Comparison of ENCODE assay signal across 33 cellular contexts in genomic region chr4:171715973-171716372, GRCh38.
"Had no signal": no experiment of that assay in that cellular context is flagged by ENCODE, and none has a peak within 500 bp of the region (broad histone marks: within the 10 kb centered on the region; RNA-seq: fewer than 3 reads in every experiment).

No MANE protein-coding gene starts in this region.

- FAIRE-seq: astrocyte, colon, endometrium, endothelial cell of umbilical vein, frontal cortex had no signal

- DNase-seq: activated B cell treated with CpG ODN at 0.5 μM for 24 hours; activated CD4-positive, alpha-beta T cell treated with anti-CD3 and anti-CD28 coated beads for 48 hours; activated CD4-positive, alpha-beta T cell treated with anti-CD3 and anti-CD28 coated beads, Interleukin-2, amount 50 U/mL, for 1 hour; activated CD4-positive, alpha-beta T cell treated with anti-CD3 and anti-CD28 coated beads, Interleukin-2, amount 50 U/mL, for 48 hours; activated CD8-positive, alpha-beta memory T cell treated with anti-CD3 and anti-CD28 coated beads for 24 hours; activated CD8-positive, alpha-beta T cell treated with anti-CD3 and anti-CD28 coated beads for 36 hours; activated effector memory CD4-positive, alpha-beta T cell treated with Interleukin-2 at 50 U/mL for 16 hours; activated gamma-delta T cell treated with Interleukin-2 at 50 U/mL for 16 hours; activated naive CD4-positive, alpha-beta T cell treated with anti-CD3 and anti-CD28 coated beads, Interleukin-2, amount 50 U/mL, for 16 hours; activated naive CD4-positive, alpha-beta T cell treated with Interleukin-2 at 50 U/mL for 16 hours; activated T-cell treated with anti-CD3 and anti-CD28 coated beads, Interleukin-2, amount 50 U/mL, for 4 hours; amniotic stem cell; anterior cingulate cortex; brain microvascular endothelial cell; caudate nucleus; cortex of kidney; dermis blood vessel endothelial cell; effector CD4-positive, alpha-beta T cell; effector memory CD8-positive, alpha-beta T cell; foreskin fibroblast; head of caudate nucleus; T-helper 1 cell; T-helper 17 cell; T1000; WERI-Rb-1 had no signal

- H3K27ac ChIP-seq: brain microvascular endothelial cell, epithelial cell of prostate, WERI-Rb-1 had no signal

- ATAC-seq: activated CD4-positive, CD25-positive, alpha-beta regulatory T cell treated with anti-CD3 and anti-CD28 coated beads, Interleukin-2, amount 50 U/mL, for 24 hours; activated CD8-positive, alpha-beta T cell treated with anti-CD3 and anti-CD28 coated beads for 36 hours; activated T-cell treated with anti-CD3 and anti-CD28 coated beads, Interleukin-2, amount 50 U/mL, for 4 hours; activated T-helper 17 cell treated with anti-CD3 and anti-CD28 coated beads, Interleukin-2, amount 50 U/mL, for 72 hours; effector memory CD8-positive, alpha-beta T cell; T-helper 17 cell had no signal

- H3K36me3 ChIP-seq: brain microvascular endothelial cell, WERI-Rb-1 had no signal

- H3K27me3 ChIP-seq: brain microvascular endothelial cell had no signal
